ENCODE assay signal across 18 cellular contexts in genomic region chr2:191178066-191178701, GRCh38. TPM values are rescaled to one million over a fixed set of nuclear protein-coding genes. Genes with fewer than 3 reads are reported as not detected.
DNase-seq lines count a peak whose midpoint lies in the region; ATAC-seq, FAIRE-seq and TF ChIP-seq lines count a peak whose summit lies in the region.
"Had no signal": no experiment of that assay in that cellular context is flagged by ENCODE, and none has a peak within 500 bp of the region (broad histone marks: within the 10 kb centered on the region; RNA-seq: fewer than 3 reads in every experiment).

No MANE protein-coding gene starts in this region.

- CTCF ChIA-PET in HepG2 (lab: Yijun Ruan, JAX; ENCODE audit: low intra/inter-chr PET ratio, low total read pairs) (no interaction called here), mammary epithelial cell (lab: Charles Lee; ENCODE audit: low non-redundant PET) (no interaction called here)

- peaks cover 14 to 57% (median 39%) of the 10 kb centered on the region in 4 donors for H3K4me1 ChIP-seq in liver (ENCODE audit: control insufficient read depth in 4 of 4, insufficient read depth in 4 of 4, low read length in 3 of 4)
- H3K4me1 ChIP-seq in HepG2 (ENCODE audit: insufficient read depth, low read length) = no peaks in the 10 kb centered on the region
- peaks cover 40% of the 10 kb centered on the region for H3K4me1 ChIP-seq in mammary epithelial cell (ENCODE audit: insufficient read depth, low read length)
- H3K4me1 ChIP-seq in keratinocyte (ENCODE audit: control insufficient read depth, extremely low read depth, insufficient read depth, low read length) = peaks cover 54% of the 10 kb centered on the region
- H3K4me1 ChIP-seq in transverse colon = peaks cover 3 to 35% (median 17%) of the 10 kb centered on the region in 4 donors
- H3K4me1 ChIP-seq in spleen = peaks cover 0 to under 1% (median 0%) of the 10 kb centered on the region in 6 donors

- TF ChIP-seq CTCF in liver (IDR thresholded peaks at IDR 0.05; ENCODE audit: low read depth, low read length, missing input control) = no peak
- TF ChIP-seq CTCF in HepG2 (CRISPR knock-in tag; IDR thresholded peaks at IDR 0.05) = no peak
- TF ChIP-seq CTCF in mammary epithelial cell (conservative IDR thresholded peaks at IDR 0.05 in 1 of 2, IDR thresholded peaks at IDR 0.05 in 1 of 2; ENCODE audit: extremely low read depth in 1 of 2, insufficient read depth in 1 of 2, low read depth in 1 of 2, low read length in 2 of 2) = no peak
- TF ChIP-seq CTCF in keratinocyte (optimal IDR thresholded peaks at IDR 0.05 in 1 of 3, IDR thresholded peaks at IDR 0.05 in 1 of 3, conservative IDR thresholded peaks at IDR 0.05 in 1 of 3; ENCODE audit: extremely low read depth in 1 of 3, insufficient read depth in 2 of 3, low read length in 3 of 3) = no peak
- TF ChIP-seq CTCF in transverse colon (IDR thresholded peaks at IDR 0.05) = no peak
- no peak for TF ChIP-seq CTCF in spleen (IDR thresholded peaks at IDR 0.05 in 8 of 11, conservative IDR thresholded peaks at IDR 0.05 in 3 of 11)

- dilution Hi-C loops in mammary epithelial cell (cut with HindIII; ENCODE audit: low sequenced_read_pairs) = no loop called here
- dilution Hi-C loops in keratinocyte (cut with MboI; ENCODE audit: extremely low pct_ligation_motif_present, low sequenced_read_pairs) = no loop called here

- H2AFZ ChIP-seq in HepG2 (ENCODE audit: low read length) = no peak overlapping the region
- H2AFZ ChIP-seq in mammary epithelial cell (ENCODE audit: low read depth, low read length) = no peak overlapping the region
- no peak overlapping the region for H2AFZ ChIP-seq in keratinocyte (ENCODE audit: control insufficient read depth, low read length)
- H2AFZ ChIP-seq: PC-9 had no signal

- peak overlapping the region in 1 of 3 donors; percentile 12 for H3K4me3 ChIP-seq in liver (ENCODE audit: low read depth in 1 of 3, low read length in 3 of 3)
- no peak overlapping the region for H3K4me3 ChIP-seq in HepG2 (replicated peaks in 1 of 3; ENCODE audit: insufficient read depth in 1 of 3, low read depth in 2 of 3, low read length in 3 of 3)
- no peak overlapping the region for H3K4me3 ChIP-seq in mammary epithelial cell (replicated peaks in 1 of 3; ENCODE audit: insufficient read depth in 1 of 3, low read depth in 2 of 3, low read length in 3 of 3)
- H3K4me3 ChIP-seq in keratinocyte (ENCODE audit: control insufficient read depth in 2 of 3, extremely low read depth in 1 of 3, insufficient read depth in 2 of 3, low read depth in 1 of 3, low read length in 3 of 3) = no peak overlapping the region
- no peak overlapping the region for H3K4me3 ChIP-seq in transverse colon
- no peak overlapping the region for H3K4me3 ChIP-seq in spleen
- H3K4me3 ChIP-seq: GM12878, PC-9 had no signal

- BruUV-seq in HepG2 (replicated peaks; lab: Mats Ljungman, UMichigan) (no TSS peak), mammary epithelial cell (replicated peaks; lab: Mats Ljungman, UMichigan) (no TSS peak)

- no peak overlapping the region for H3K9ac ChIP-seq in liver (ENCODE audit: low read depth in 1 of 2, low read length in 2 of 2)
- no peak overlapping the region for H3K9ac ChIP-seq in HepG2 (ENCODE audit: insufficient read depth, low read depth, low read length)
- no peak overlapping the region for H3K9ac ChIP-seq in mammary epithelial cell (ENCODE audit: insufficient read depth, low read length)
- H3K9ac ChIP-seq in keratinocyte (ENCODE audit: control insufficient read depth, extremely low read depth, insufficient read depth, low read length) = peak overlapping the region; percentile 54
- H3K9ac ChIP-seq: KMS-11 had no signal

- H3K9me1 ChIP-seq in keratinocyte (ENCODE audit: control insufficient read depth, extremely low read depth, insufficient read depth, low read length) = no peaks in the 10 kb centered on the region

- no peak for TF ChIP-seq RAD21 in liver (IDR thresholded peaks at IDR 0.05)
- TF ChIP-seq RAD21 in HepG2 (CRISPR knock-in tag; IDR thresholded peaks at IDR 0.05) = no peak

- FAIRE-seq in HepG2 (lab: Jason Lieb, UNC) (no peak), keratinocyte (lab: Jason Lieb, UNC) (no peak)
- FAIRE-seq: GM12878 had no signal

- no peaks in the 10 kb centered on the region for H4K20me1 ChIP-seq in HepG2 (ENCODE audit: insufficient read depth, low read length)
- no peaks in the 10 kb centered on the region for H4K20me1 ChIP-seq in mammary epithelial cell (ENCODE audit: insufficient read depth, low read length)
- H4K20me1 ChIP-seq in keratinocyte (ENCODE audit: control insufficient read depth, extremely low read depth, insufficient read depth, low read length) = no peaks in the 10 kb centered on the region

- in situ Hi-C loops in HepG2 (cut with HindIII; ENCODE audit: extremely low pct_ligation_motif_present, low pct_unique_long_range_greater_than_20kb) (no loop called here), mammary epithelial cell (cut with MboI; ENCODE audit: low sequenced_read_pairs in 2 of 2) (loop anchor here in 1 of 2 donors (10.0 kb wide), 1 partner anchor 67 kb away; the partner anchor contains the start of gene MYO1B), transverse colon (cut with MboI; ENCODE audit: low pct_ligation_motif_present in 1 of 4, low pct_unique_long_range_greater_than_20kb in 1 of 4, low sequenced_read_pairs in 3 of 4) (loop anchor here in 1 of 4 donors (10.0 kb wide), 1 partner anchor 327 kb away; no protein-coding TSS in a partner anchor)

- no peaks in the 10 kb centered on the region for H3K27me3 ChIP-seq in liver (ENCODE audit: control insufficient read depth in 4 of 4, insufficient read depth in 4 of 4, low read length in 3 of 4)
- no peaks in the 10 kb centered on the region for H3K27me3 ChIP-seq in HepG2 (ENCODE audit: control insufficient read depth in 1 of 2, insufficient read depth in 2 of 2, low read length in 2 of 2)
- no peaks in the 10 kb centered on the region for H3K27me3 ChIP-seq in mammary epithelial cell (ENCODE audit: insufficient read depth, low read length)
- no peaks in the 10 kb centered on the region for H3K27me3 ChIP-seq in keratinocyte (ENCODE audit: control insufficient read depth, extremely low read depth, insufficient read depth, low read length)
- H3K27me3 ChIP-seq in transverse colon = no peaks in the 10 kb centered on the region
- H3K27me3 ChIP-seq in spleen (replicated peaks in 1 of 7) = no peaks in the 10 kb centered on the region

- no peaks in the 10 kb centered on the region for H3K9me3 ChIP-seq in liver (ENCODE audit: control insufficient read depth in 4 of 4, low read length in 3 of 4)
- H3K9me3 ChIP-seq in HepG2 (ENCODE audit: low read length) = no peaks in the 10 kb centered on the region
- H3K9me3 ChIP-seq in mammary epithelial cell (replicated peaks; ENCODE audit: insufficient read depth, low read length) = no peaks in the 10 kb centered on the region
- no peaks in the 10 kb centered on the region for H3K9me3 ChIP-seq in keratinocyte (ENCODE audit: control insufficient read depth, low read depth, low read length)
- no peaks in the 10 kb centered on the region for H3K9me3 ChIP-seq in transverse colon
- no peaks in the 10 kb centered on the region for H3K9me3 ChIP-seq in spleen

- H3K27ac ChIP-seq in liver (ENCODE audit: low read depth in 1 of 2, low read length in 2 of 2) = peak overlapping the region; percentile 73 to 77
- H3K27ac ChIP-seq in HepG2 (ENCODE audit: extremely low read length, insufficient read depth, low read length) = no peak overlapping the region
- peak overlapping the region; percentile 58 for H3K27ac ChIP-seq in mammary epithelial cell (ENCODE audit: insufficient read depth, low read depth, low read length)
- peak overlapping the region; percentile 85 for H3K27ac ChIP-seq in keratinocyte (ENCODE audit: control insufficient read depth, insufficient read depth, low read length)
- peak overlapping the region; percentile 40 to 66 (median 60) for H3K27ac ChIP-seq in transverse colon
- no peak overlapping the region for H3K27ac ChIP-seq in spleen
- H3K27ac ChIP-seq: KMS-11, PC-9 had no signal

- H3K36me3 ChIP-seq in liver (ENCODE audit: control insufficient read depth in 4 of 4, insufficient read depth in 3 of 4, low read depth in 1 of 4, low read length in 3 of 4) (no peaks in the 10 kb centered on the region), HepG2 (replicated peaks in 1 of 2; ENCODE audit: control insufficient read depth in 1 of 2, insufficient read depth in 2 of 2, low read length in 2 of 2) (no peaks in the 10 kb centered on the region), mammary epithelial cell (ENCODE audit: insufficient read depth, low read length) (no peaks in the 10 kb centered on the region), keratinocyte (ENCODE audit: control insufficient read depth in 2 of 2, extremely low read depth in 1 of 2, insufficient read depth in 2 of 2, low read length in 2 of 2) (no peaks in the 10 kb centered on the region), transverse colon (no peaks in the 10 kb centered on the region), spleen (no peaks in the 10 kb centered on the region)

- no peak for ATAC-seq in HepG2
- ATAC-seq: GM12878 had no signal

- H3K79me2 ChIP-seq in HepG2 (ENCODE audit: insufficient read depth, low read length) (no peaks in the 10 kb centered on the region), mammary epithelial cell (ENCODE audit: insufficient read depth, low read length) (no peaks in the 10 kb centered on the region), keratinocyte (ENCODE audit: control insufficient read depth, insufficient read depth, low read length) (no peaks in the 10 kb centered on the region)

- no peak for DNase-seq in HepG2 (ENCODE audit: low spot score)
- peak; percentile 19 for DNase-seq in mammary epithelial cell
- DNase-seq in keratinocyte (ENCODE audit: low read depth, low spot score) = no peak
- no peak for DNase-seq in transverse colon
- no peak for DNase-seq in SKM-1 treated with dmso at 0.1 percent for 144 hours (lab: John Stamatoyannopoulos, UW; ENCODE audit: unreplicated experiment)
- no peak for DNase-seq in spleen
- no peak for DNase-seq in stimulated activated CD8-positive, alpha-beta memory T cell treated with anti-CD3 and anti-CD28 coated beads, Interleukin-4, amount 100 ng/mL, for 48 hours
- DNase-seq: C1 segment of cervical spinal cord, GDM1, NCI-H1048, NCI-H146, NCI-H2081 treated with DMSO at 0.1 percent for 48 hours, NCI-H510A treated with DMSO at 0.1 percent for 48 hours, NCI-H82, PC-9 had no signal

- no peak overlapping the region for H3K4me2 ChIP-seq in HepG2 (ENCODE audit: low read depth, low read length)
- no peak overlapping the region for H3K4me2 ChIP-seq in mammary epithelial cell (ENCODE audit: insufficient read depth, low read depth, low read length)
- peak overlapping the region; percentile 13 for H3K4me2 ChIP-seq in keratinocyte (ENCODE audit: control insufficient read depth, extremely low read depth, insufficient read depth, low read depth, low read length)
- H3K4me2 ChIP-seq: KMS-11, PC-9 had no signal

- POLR2A ChIA-PET in HepG2 (lab: Yijun Ruan, JAX) = no interaction called here

- TF ChIP-seq EP300 in HepG2 (IDR thresholded peaks at IDR 0.05; ENCODE audit: low read depth in 2 of 2, low read length in 2 of 2) (no peak), HepG2 (CRISPR knock-in tag; IDR thresholded peaks at IDR 0.05; ENCODE audit: borderline replicate concordance) (no peak), transverse colon (IDR thresholded peaks at IDR 0.05; ENCODE audit: low read depth) (no peak)

- intact Hi-C loops in HepG2 (cut with micrococcal nuclease; ENCODE audit: unreplicated experiment) (no loop called here), mammary epithelial cell (cut with micrococcal nuclease) (no loop called here), transverse colon (cut with DNase I; ENCODE audit: low total_unique reads) (no loop called here), spleen (cut with DNase I; ENCODE audit: low total_unique reads) (no loop called here)

- WGBS in liver = 31% methylated on average over 2 of the region's 2 CpGs
- WGBS in HepG2 (ENCODE audit: low lambda C conversion rate) = 4% methylated on average over 2 of the region's 2 CpGs
- WGBS in mammary epithelial cell (ENCODE audit: low coverage, missing lambda C conversion rate) = 97% methylated on average over 2 of the region's 2 CpGs
- 50 to 64% methylated on average over 2 of the region's 2 CpGs for WGBS in transverse colon (ENCODE audit: low coverage in 1 of 2), 2 donors
- WGBS in spleen, 5 donors = 90 to 99% (median 93%) methylated on average over 2 of the region's 2 CpGs

- TF ChIP-seq POLR2A in HepG2 (IDR thresholded peaks at IDR 0.05; ENCODE audit: insufficient read depth in 1 of 2, low read depth in 2 of 2, low read length in 2 of 2) (no peak), transverse colon (IDR thresholded peaks at IDR 0.05) (no peak), spleen (IDR thresholded peaks at IDR 0.05) (no peak)

RNA-seq across cellular contexts. Expression of gene STAT4, which starts 27.4 kb away (rescaled TPM):
- total RNA-seq in liver (1 to 10 TPM; 2.5 to 7.9 TPM), HepG2 (2016; rRNA removed; fragmentation: Illumina TruSeq; extraction: Trizol) (not detected in 2 replicates), mammary epithelial cell (1 to 10 TPM; 2.5 to 4.5 TPM), transverse colon (1 to 10 TPM in 2 of 4 donors, not detected in 2; 3.1 to 9.1 TPM), spleen (10 to 100 TPM; 22.0 to 36.7 (median 27.2) TPM)
- polyA plus RNA-seq in liver (1 to 10 TPM in 1 of 2 donors, under 1 TPM in 1; 0.85 to 3.8 TPM), HepG2 (2011; rRNA removed) (0.37 and 0.40 TPM in 2 replicates), mammary epithelial cell (1.6 TPM), keratinocyte (1.6 to 3.3 TPM (median 2.0 TPM) in 3 replicates), spleen (1 to 10 TPM; 4.0 to 4.6 (median 4.1) TPM)
- not detected in 2 replicates for total RNA-seq in HepG2 (2016; cell fraction: cytosol; rRNA removed; fragmentation: Illumina TruSeq; extraction: Trizol; ENCODE audit: low read depth)
- 0.09 TPM in 1 of 2 replicates, not detected in the other for total RNA-seq in HepG2 (2016; cell fraction: insoluble cytoplasmic fraction; rRNA removed; fragmentation: Illumina TruSeq; extraction: Trizol)
- 0.09 TPM in 1 of 2 replicates, not detected in the other for total RNA-seq in HepG2 (2016; cell fraction: membrane; rRNA removed; fragmentation: Illumina TruSeq; extraction: Trizol)
- 0.43 TPM in 1 of 2 replicates, not detected in the other for total RNA-seq in HepG2 (2016; cell fraction: nucleus; rRNA removed; fragmentation: Illumina TruSeq; extraction: Trizol)
- 0.14 and 0.19 TPM in 2 replicates for polyA plus RNA-seq in HepG2 (2011; cell fraction: cytosol; rRNA removed)
- 1.0 and 1.4 TPM in 2 replicates for polyA plus RNA-seq in HepG2 (2011; cell fraction: nucleus; rRNA removed)
- 0.20 and 0.23 TPM in 2 replicates for polyA plus RNA-seq in HepG2 (2012)
- polyA plus RNA-seq in HepG2 (2016; cell fraction: cytosol; fragmentation: Illumina TruSeq; extraction: Trizol; ENCODE audit: low read depth) = not detected in 2 replicates
- polyA plus RNA-seq in HepG2 (2016; cell fraction: insoluble cytoplasmic fraction; fragmentation: Illumina TruSeq; extraction: Trizol; ENCODE audit: low read depth) = not detected in 2 replicates
- polyA plus RNA-seq in HepG2 (2016; cell fraction: membrane; fragmentation: Illumina TruSeq; extraction: Trizol; ENCODE audit: low read depth) = not detected in 2 replicates
- 0.16 and 0.21 TPM in 2 replicates for polyA plus RNA-seq in HepG2 (2016; cell fraction: nucleus; fragmentation: Illumina TruSeq; extraction: Trizol; ENCODE audit: insufficient read depth, low read depth)
- polyA minus RNA-seq in HepG2 (2011; rRNA and poly(A)+ RNA removed; ENCODE audit: low replicate concordance) = 0.50 and 0.63 TPM in 2 replicates
- 0.30 TPM in 1 of 2 replicates, not detected in the other for polyA minus RNA-seq in HepG2 (2011; cell fraction: cytosol; rRNA and poly(A)+ RNA removed)
- 3.6 and 4.0 TPM in 2 replicates for polyA minus RNA-seq in HepG2 (2011; cell fraction: nucleus; rRNA and poly(A)+ RNA removed)
- polyA minus RNA-seq in mammary epithelial cell (38.2 TPM), keratinocyte (0.16 to 2.2 TPM (median 1.7 TPM) in 3 replicates)
- 0.40 TPM for polyA plus RNA-seq in keratinocyte (2011; ENCODE audit: low read depth)
- polyA plus RNA-seq in keratinocyte (2011; cell fraction: cytosol; rRNA removed) = 1.8 and 3.0 TPM in 2 replicates
- polyA plus RNA-seq in keratinocyte (2011; cell fraction: nucleus; rRNA removed) = 3.0 and 3.1 TPM in 2 replicates
- polyA plus RNA-seq in keratinocyte (2012; ENCODE audit: low replicate concordance) = 0.80 and 0.92 TPM in 2 replicates
- polyA minus RNA-seq in keratinocyte (2011; cell fraction: cytosol; rRNA and poly(A)+ RNA removed) = not detected
- polyA minus RNA-seq in keratinocyte (2011; cell fraction: nucleus; rRNA and poly(A)+ RNA removed) = 1.3 and 2.7 TPM in 2 replicates

Comparison
In these comparisons a context has a peak if more than half of its experiments do, and no peak if none do; other contexts are left out.
1. H3K27ac ChIP-seq: peak in liver (2 of 2), mammary epithelial cell (single experiment), keratinocyte (single experiment) and transverse colon (4 of 4); none in HepG2 (single experiment) and spleen (0 of 8).